8 cellular contexts compared by ENCODE assay signal in genomic region chr10:102660891-102661613, GRCh38. TPM values are rescaled to one million over a fixed set of nuclear protein-coding genes. Genes with fewer than 3 reads are reported as not detected.
DNase-seq lines count a peak whose midpoint lies in the region; ATAC-seq and TF ChIP-seq lines count a peak whose summit lies in the region.

No MANE protein-coding gene starts in this region.

- H3K4me1 ChIP-seq in fibroblast of lung (ENCODE audit: control insufficient read depth, extremely low read depth, insufficient read depth, low read length), result peaks cover 19% of the 10 kb centered on the region
- H3K4me1 ChIP-seq in psoas muscle, result peaks cover 10% of the 10 kb centered on the region

- intact Hi-C loops in psoas muscle (cut with DNase I), result no loop called here

- H3K36me3 ChIP-seq in KOPT-K1 (ENCODE audit: insufficient read depth, low read length) (peaks cover 27% of the 10 kb centered on the region), fibroblast of lung (ENCODE audit: control insufficient read depth, insufficient read depth, low read length) (peaks cover 13% of the 10 kb centered on the region), psoas muscle (ENCODE audit: insufficient read depth in 1 of 2, low read depth in 1 of 2) (peaks cover 0 to 28% of the 10 kb centered on the region in 2 donors)

- H2AFZ ChIP-seq in fibroblast of lung (ENCODE audit: low read length), result no peak overlapping the region

- CTCF ChIA-PET in activated CD4-positive, alpha-beta memory T cell treated with anti-CD3 and anti-CD28 coated beads, Interleukin-2, amount 10 ng/mL, durations not matched to agents 7 days and 5 days (lab: Charles Lee), result interaction anchor here (0.6 to 3.0 kb wide), 8 partner anchors 9 to 374 kb away, joined by 3 to 22 read pairs (median 8); partner anchors contain the start of genes ARL3, SFXN2, SUFU and TRIM8

- peak overlapping the region; percentile 23 for H3K4me2 ChIP-seq in fibroblast of lung (ENCODE audit: extremely low read depth, insufficient read depth, low read length)

- peak overlapping the region; percentile 47 for H3K4me3 Mint-ChIP-seq in activated CD4-positive, alpha-beta memory T cell treated with anti-CD3 and anti-CD28 coated beads, Interleukin-2, amount 10 ng/mL, durations not matched to agents 7 days and 5 days
- no peak overlapping the region for H3K4me3 Mint-ChIP-seq in endothelial cell (ENCODE audit: unreplicated experiment)

- H3K9me3 Mint-ChIP-seq in activated CD4-positive, alpha-beta memory T cell treated with anti-CD3 and anti-CD28 coated beads, Interleukin-2, amount 10 ng/mL, durations not matched to agents 7 days and 5 days, result no peaks in the 10 kb centered on the region
- no peaks in the 10 kb centered on the region for H3K9me3 Mint-ChIP-seq in endothelial cell (ENCODE audit: unreplicated experiment)

- DNase-seq in GF-D8 (lab: John Stamatoyannopoulos, UW) (peak; percentile 52), fibroblast of lung (ENCODE audit: low read depth in 2 of 2) (peak; percentile 62 to 84), psoas muscle (peak; percentile 72 to 88), endothelial cell (ENCODE audit: low spot score) (no peak), NCI-H2107 (lab: John Stamatoyannopoulos, UW) (no peak)
- peak; percentile 77 for DNase-seq in activated CD4-positive, alpha-beta memory T cell treated with anti-CD3 and anti-CD28 coated beads, Interleukin-2, amount 10 ng/mL, durations not matched to agents 7 days and 5 days

- H3K9ac ChIP-seq in fibroblast of lung (ENCODE audit: insufficient read depth, low read length), result peak overlapping the region; percentile 37

- no peak for TF ChIP-seq CTCF in fibroblast of lung (conservative IDR thresholded peaks at IDR 0.05 in 1 of 2, IDR thresholded peaks at IDR 0.05 in 1 of 2; ENCODE audit: low read depth in 1 of 2, low read length in 2 of 2)
- no peak for TF ChIP-seq CTCF in psoas muscle (IDR thresholded peaks at IDR 0.05)
- TF ChIP-seq CTCF in endothelial cell (IDR thresholded peaks at IDR 0.05; ENCODE audit: unreplicated experiment), result no peak

- H3K4me3 ChIP-seq in fibroblast of lung (replicated peaks in 1 of 4; ENCODE audit: control extremely low read depth in 1 of 4, insufficient read depth in 1 of 4, low read depth in 3 of 4, low read length in 4 of 4) (peak overlapping the region in 1 of 4 experiments; percentile 4), psoas muscle (no peak overlapping the region)

- POLR2A ChIA-PET in activated CD4-positive, alpha-beta memory T cell treated with anti-CD3 and anti-CD28 coated beads, Interleukin-2, amount 10 ng/mL, durations not matched to agents 7 days and 5 days (lab: Charles Lee), result interaction anchor here (1.1 to 11.3 kb wide), 9 partner anchors 9 to 51 kb away, joined by 3 to 106 read pairs (median 19); partner anchors contain the start of genes ARL3, SFXN2 and TRIM8

- H3K27me3 ChIP-seq in fibroblast of lung (ENCODE audit: control insufficient read depth, insufficient read depth, low read length), result no peaks in the 10 kb centered on the region
- H3K27me3 ChIP-seq in psoas muscle (ENCODE audit: insufficient read depth in 3 of 3, low read length in 2 of 3), result no peaks in the 10 kb centered on the region

- H3K27ac ChIP-seq in KOPT-K1 (ENCODE audit: low read depth, low read length, poor library complexity, severe bottlenecking) (peak overlapping the region; percentile 48), fibroblast of lung (ENCODE audit: insufficient read depth, low read length) (peak overlapping the region; percentile 41), psoas muscle (peak overlapping the region; percentile 23)

- ATAC-seq in GM21529 (IDR thresholded peaks at IDR 0.05; ENCODE audit: unreplicated experiment), result peak; percentile 91
- ATAC-seq in psoas muscle, result peak; percentile 57 to 72 (median 72)

- no peaks in the 10 kb centered on the region for H3K27me3 Mint-ChIP-seq in activated CD4-positive, alpha-beta memory T cell treated with anti-CD3 and anti-CD28 coated beads, Interleukin-2, amount 10 ng/mL, durations not matched to agents 7 days and 5 days
- H3K27me3 Mint-ChIP-seq in endothelial cell (ENCODE audit: unreplicated experiment), result peaks cover 29% of the 10 kb centered on the region

- no peaks in the 10 kb centered on the region for H3K79me2 ChIP-seq in fibroblast of lung (ENCODE audit: control insufficient read depth, insufficient read depth, low read length)

- 6 to 7% (median 6%) methylated on average over 18 to 22 of the region's 22 CpGs for WGBS in psoas muscle, 3 donors

- peaks cover 20% of the 10 kb centered on the region for H3K36me3 Mint-ChIP-seq in activated CD4-positive, alpha-beta memory T cell treated with anti-CD3 and anti-CD28 coated beads, Interleukin-2, amount 10 ng/mL, durations not matched to agents 7 days and 5 days (ENCODE audit: low read depth)
- H3K36me3 Mint-ChIP-seq in endothelial cell (ENCODE audit: low read depth, unreplicated experiment), result peaks cover 11% of the 10 kb centered on the region

- H3K9me3 ChIP-seq in KOPT-K1 (ENCODE audit: insufficient read depth, low read length, poor library complexity, severe bottlenecking), result no peaks in the 10 kb centered on the region
- H3K9me3 ChIP-seq in fibroblast of lung (ENCODE audit: control insufficient read depth, insufficient read depth, low read depth, low read length), result no peaks in the 10 kb centered on the region
- no peaks in the 10 kb centered on the region for H3K9me3 ChIP-seq in psoas muscle

- peak overlapping the region; percentile 85 for H3K27ac Mint-ChIP-seq in activated CD4-positive, alpha-beta memory T cell treated with anti-CD3 and anti-CD28 coated beads, Interleukin-2, amount 10 ng/mL, durations not matched to agents 7 days and 5 days
- H3K27ac Mint-ChIP-seq in endothelial cell (ENCODE audit: unreplicated experiment), result no peak overlapping the region

- H3K4me1 Mint-ChIP-seq in activated CD4-positive, alpha-beta memory T cell treated with anti-CD3 and anti-CD28 coated beads, Interleukin-2, amount 10 ng/mL, durations not matched to agents 7 days and 5 days, result peaks cover 51% of the 10 kb centered on the region
- H3K4me1 Mint-ChIP-seq in endothelial cell (ENCODE audit: unreplicated experiment), result peaks cover 25% of the 10 kb centered on the region

- no peaks in the 10 kb centered on the region for H4K20me1 ChIP-seq in fibroblast of lung (ENCODE audit: control insufficient read depth, extremely low read depth, insufficient read depth, low read length)

RNA-seq across cellular contexts. Expression of gene TRIM8, which starts 16.8 kb away (rescaled TPM):
- total RNA-seq in activated CD4-positive, alpha-beta memory T cell treated with anti-CD3 and anti-CD28 coated beads, Interleukin-2, amount 10 ng/mL, durations not matched to agents 7 days and 5 days, result 10 to 100 TPM; 53.0 to 56.0 TPM
- total RNA-seq in fibroblast of lung (80.9 and 143 TPM in 2 replicates), psoas muscle (100 to 1,000 TPM in 3 of 4 donors, 10 to 100 TPM in 1; 97.2 to 166 (median 111) TPM), endothelial cell (ENCODE audit: unreplicated experiment) (219 TPM)
- polyA plus RNA-seq in fibroblast of lung (93.2 and 152 TPM in 2 replicates), psoas muscle (10 to 100 TPM; 57.6 to 72.4 (median 72.3) TPM)
- polyA plus RNA-seq in fibroblast of lung (2012), result 166 and 220 TPM in 2 replicates
- 118 and 164 TPM in 2 replicates for polyA minus RNA-seq in fibroblast of lung (ENCODE audit: low replicate concordance)

RNA-seq across cellular contexts. Expression of gene ARL3, which starts 53.1 kb away (rescaled TPM):
- 1 to 10 TPM; 5.7 to 6.1 TPM for total RNA-seq in activated CD4-positive, alpha-beta memory T cell treated with anti-CD3 and anti-CD28 coated beads, Interleukin-2, amount 10 ng/mL, durations not matched to agents 7 days and 5 days
- total RNA-seq in fibroblast of lung (8.5 and 10.6 TPM in 2 replicates), psoas muscle (1 to 10 TPM; 2.8 to 5.3 (median 3.3) TPM), endothelial cell (ENCODE audit: unreplicated experiment) (9.0 TPM)
- polyA plus RNA-seq in fibroblast of lung (22.0 and 22.9 TPM in 2 replicates), psoas muscle (1 to 10 TPM; 3.4 to 6.5 (median 4.9) TPM)
- 23.9 and 26.2 TPM in 2 replicates for polyA plus RNA-seq in fibroblast of lung (2012)
- 1.3 and 1.7 TPM in 2 replicates for polyA minus RNA-seq in fibroblast of lung (ENCODE audit: low replicate concordance)

RNA-seq across cellular contexts. Expression of gene SFXN2, which starts 53.4 kb away (rescaled TPM):
- total RNA-seq in activated CD4-positive, alpha-beta memory T cell treated with anti-CD3 and anti-CD28 coated beads, Interleukin-2, amount 10 ng/mL, durations not matched to agents 7 days and 5 days, result 10 to 100 TPM; 10.8 to 11.5 TPM
- total RNA-seq in fibroblast of lung (1.0 and 3.1 TPM in 2 replicates), psoas muscle (1 to 10 TPM; 1.2 to 3.2 (median 2.0) TPM), endothelial cell (ENCODE audit: unreplicated experiment) (6.3 TPM)
- polyA plus RNA-seq in fibroblast of lung (6.5 and 9.7 TPM in 2 replicates), psoas muscle (1 to 10 TPM in 2 of 3 donors, under 1 TPM in 1; 0.45 to 1.7 (median 1.5) TPM)
- 6.0 and 7.4 TPM in 2 replicates for polyA plus RNA-seq in fibroblast of lung (2012)
- polyA minus RNA-seq in fibroblast of lung (ENCODE audit: low replicate concordance), result 21.4 and 30.7 TPM in 2 replicates

Comparison
In these comparisons a context has a peak if more than half of its experiments do, and no peak if none do; other contexts are left out.
1. DNase-seq: peak in GF-D8 (single experiment), activated CD4-positive, alpha-beta memory T cell treated with anti-CD3 and anti-CD28 coated beads, Interleukin-2, amount 10 ng/mL, durations not matched to agents 7 days and 5 days (single experiment), fibroblast of lung (2 of 2) and psoas muscle (2 of 2); none in endothelial cell (single experiment) and NCI-H2107 (single experiment).
2. Peak in every context shown above with its lines, with median percentiles within 50 percentile points of each other: H3K27ac ChIP-seq.